Comparison of ENCODE assay signal across 12 cellular contexts in the genomic region with DNA sequence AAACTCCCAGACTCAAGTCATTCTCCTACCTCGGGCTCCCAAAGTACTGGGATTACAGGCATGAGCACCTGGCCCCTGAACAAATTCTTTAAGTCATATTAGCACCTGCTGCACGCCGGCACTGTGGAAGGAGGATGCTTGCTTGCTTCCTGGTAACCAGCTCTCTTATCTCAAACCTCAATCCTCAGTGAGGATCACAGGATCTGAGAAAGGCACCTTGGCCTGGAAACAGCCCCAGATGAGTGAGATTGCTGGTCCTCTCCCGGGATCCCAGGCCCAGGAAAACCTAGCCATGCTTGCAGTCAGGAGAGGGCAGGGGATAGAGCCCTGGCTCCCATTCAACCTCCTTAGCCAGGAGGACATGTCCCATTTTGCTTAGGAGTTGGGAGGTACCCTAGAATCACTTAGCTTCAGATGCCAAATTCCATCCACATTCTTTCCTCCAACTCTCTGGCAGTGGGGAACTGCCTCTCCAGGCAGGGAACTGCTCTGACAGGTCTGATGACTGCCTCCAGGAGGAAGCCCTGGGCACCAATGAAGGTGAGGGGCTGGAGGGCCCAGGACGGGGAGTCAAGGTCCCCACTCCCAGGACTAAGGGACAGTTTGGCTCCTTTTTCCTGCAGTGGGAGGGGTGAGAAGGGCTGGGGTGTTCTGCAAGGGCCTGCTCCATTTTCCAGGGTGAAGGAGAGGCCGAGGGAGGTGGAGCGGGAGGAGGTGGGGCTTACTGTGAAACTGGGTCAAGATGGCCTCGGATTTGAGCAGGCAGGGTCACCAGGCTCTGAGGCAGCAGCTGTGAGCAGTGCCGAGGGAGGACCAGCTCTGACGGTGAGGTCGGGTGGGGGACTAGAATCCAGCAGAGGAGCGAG. TPM values are rescaled to one million over a fixed set of nuclear protein-coding genes. Genes with fewer than 3 reads are reported as not detected.
DNase-seq lines count a peak whose midpoint lies in the region; ATAC-seq and TF ChIP-seq lines count a peak whose summit lies in the region.
"Had no signal": no experiment of that assay in that cellular context is flagged by ENCODE, and none has a peak within 500 bp of the region (broad histone marks: within the 10 kb centered on the region; RNA-seq: fewer than 3 reads in every experiment).

No MANE protein-coding gene starts in this region.

- CTCF ChIA-PET in activated CD4-positive, alpha-beta T cell treated with anti-CD3 and anti-CD28 coated beads for 36 hours (lab: Charles Lee): interaction anchor here (1.4 to 3.2 kb wide), 3 partner anchors 11 to 236 kb away, joined by 4 to 11 read pairs (median 4); no protein-coding TSS in a partner anchor

- H3K27ac ChIP-seq in esophagus squamous epithelium: peak overlapping the region; percentile 82 to 97 (median 92)
- H3K27ac ChIP-seq in mucosa of rectum (ENCODE audit: low read depth in 2 of 2, low read length in 2 of 2): peak overlapping the region; percentile 37 to 64
- H3K27ac ChIP-seq in thymus (ENCODE audit: low read depth): peak overlapping the region; percentile 61
- H3K27ac ChIP-seq: SK-N-MC had no signal

- intact Hi-C loops in esophagus squamous epithelium (cut with DNase I): no loop called here
- intact Hi-C loops in activated CD4-positive, alpha-beta T cell treated with anti-CD3 and anti-CD28 coated beads for 36 hours (cut with DNase I, micrococcal nuclease): no loop called here

- H3K27me3 ChIP-seq in adipocyte (replicated peaks; ENCODE audit: control insufficient read depth, insufficient read depth, low read length) (no peaks in the 10 kb centered on the region), esophagus squamous epithelium (no peaks in the 10 kb centered on the region), mucosa of rectum (ENCODE audit: control insufficient read depth in 2 of 2, insufficient read depth in 2 of 2, low read length in 2 of 2) (no peaks in the 10 kb centered on the region), thymus (ENCODE audit: control insufficient read depth, insufficient read depth) (no peaks in the 10 kb centered on the region)

- no peak for ATAC-seq in stimulated activated naive CD8-positive, alpha-beta T cell treated with anti-CD3 and anti-CD28 coated beads, Interleukin-15, amount 100 ng/mL, for 72 hours
- no peak for ATAC-seq in HG03196 (IDR thresholded peaks at IDR 0.05; ENCODE audit: unreplicated experiment)
- no peak for ATAC-seq in activated CD4-positive, alpha-beta T cell treated with anti-CD3 and anti-CD28 coated beads for 36 hours

- H3K9me3 Mint-ChIP-seq in stimulated activated naive CD8-positive, alpha-beta T cell treated with anti-CD3 and anti-CD28 coated beads, Interleukin-15, amount 100 ng/mL, for 72 hours: no peaks in the 10 kb centered on the region
- no peaks in the 10 kb centered on the region for H3K9me3 Mint-ChIP-seq in activated CD4-positive, alpha-beta T cell treated with anti-CD3 and anti-CD28 coated beads for 36 hours (ENCODE audit: low read depth)

- H3K4me3 ChIP-seq in adipocyte (ENCODE audit: low read length) (no peak overlapping the region), esophagus squamous epithelium (peak overlapping the region in 2 of 4 donors; percentile 7 to 32), mucosa of rectum (ENCODE audit: low read length in 2 of 2) (no peak overlapping the region), thymus (ENCODE audit: low read length) (no peak overlapping the region)
- H3K4me3 ChIP-seq: SK-N-MC had no signal

- POLR2A ChIA-PET in activated CD4-positive, alpha-beta T cell treated with anti-CD3 and anti-CD28 coated beads for 36 hours (lab: Charles Lee): no interaction called here

- WGBS in esophagus squamous epithelium, 2 donors: 31 to 37% methylated on average over 2 to 4 of the region's 12 CpGs
- 93% methylated on average over 12 of the region's 12 CpGs for WGBS in thymus

- peaks cover 9% of the 10 kb centered on the region for H3K36me3 Mint-ChIP-seq in activated CD4-positive, alpha-beta T cell treated with anti-CD3 and anti-CD28 coated beads for 36 hours (ENCODE audit: low read depth)

- H3K9ac ChIP-seq in adipocyte (ENCODE audit: low read length) (peak overlapping the region; percentile 69), mucosa of rectum (ENCODE audit: low read depth in 1 of 2, low read length in 2 of 2) (no peak overlapping the region)

- no peak for TF ChIP-seq POLR2A in esophagus squamous epithelium (IDR thresholded peaks at IDR 0.05)

- H3K36me3 ChIP-seq in adipocyte (ENCODE audit: control insufficient read depth, insufficient read depth, low read length, severe bottlenecking) (peaks cover 25% of the 10 kb centered on the region), esophagus squamous epithelium (peaks cover 10 to 52% (median 20%) of the 10 kb centered on the region in 3 donors), mucosa of rectum (ENCODE audit: control insufficient read depth in 2 of 2, insufficient read depth in 2 of 2, low read length in 2 of 2) (peaks cover 7 to 32% of the 10 kb centered on the region in 2 donors), thymus (ENCODE audit: control insufficient read depth, insufficient read depth) (peaks cover 34% of the 10 kb centered on the region)

- no peaks in the 10 kb centered on the region for H3K27me3 Mint-ChIP-seq in stimulated activated naive CD8-positive, alpha-beta T cell treated with anti-CD3 and anti-CD28 coated beads, Interleukin-15, amount 100 ng/mL, for 72 hours
- H3K27me3 Mint-ChIP-seq in activated CD4-positive, alpha-beta T cell treated with anti-CD3 and anti-CD28 coated beads for 36 hours: no peaks in the 10 kb centered on the region

- no peak for DNase-seq in adipocyte (ENCODE audit: low read depth)
- no peak for DNase-seq in esophagus squamous epithelium (lab: John Stamatoyannopoulos, UW)
- DNase-seq in SHP77 treated with DMSO at 0.1 percent for 48 hours (lab: John Stamatoyannopoulos, UW): no peak
- DNase-seq in stimulated activated naive CD8-positive, alpha-beta T cell treated with anti-CD3 and anti-CD28 coated beads, Interleukin-15, amount 100 ng/mL, for 72 hours: no peak
- DNase-seq in activated CD4-positive, alpha-beta T cell treated with anti-CD3 and anti-CD28 coated beads for 36 hours: no peak
- DNase-seq: activated CD8-positive, alpha-beta memory T cell treated with anti-CD3 and anti-CD28 coated beads, Interleukin-2, amount 50 U/mL, for 48 hours; NCI-H146 had no signal

- H3K4me3 Mint-ChIP-seq in stimulated activated naive CD8-positive, alpha-beta T cell treated with anti-CD3 and anti-CD28 coated beads, Interleukin-15, amount 100 ng/mL, for 72 hours: no peak overlapping the region
- no peak overlapping the region for H3K4me3 Mint-ChIP-seq in activated CD4-positive, alpha-beta T cell treated with anti-CD3 and anti-CD28 coated beads for 36 hours

- H3K4me1 ChIP-seq in adipocyte (ENCODE audit: control insufficient read depth, insufficient read depth, low read length): peaks cover 18% of the 10 kb centered on the region
- peaks cover 37 to 68% (median 50%) of the 10 kb centered on the region in 3 donors for H3K4me1 ChIP-seq in esophagus squamous epithelium
- H3K4me1 ChIP-seq in mucosa of rectum (ENCODE audit: control insufficient read depth in 2 of 2, insufficient read depth in 2 of 2, low read length in 2 of 2): peaks cover 5 to 9% of the 10 kb centered on the region in 2 donors
- no peaks in the 10 kb centered on the region for H3K4me1 ChIP-seq in thymus (ENCODE audit: control insufficient read depth, insufficient read depth, low read length)

- H3K27ac Mint-ChIP-seq in stimulated activated naive CD8-positive, alpha-beta T cell treated with anti-CD3 and anti-CD28 coated beads, Interleukin-15, amount 100 ng/mL, for 72 hours: no peak overlapping the region
- no peak overlapping the region for H3K27ac Mint-ChIP-seq in activated CD4-positive, alpha-beta T cell treated with anti-CD3 and anti-CD28 coated beads for 36 hours

- H3K9me3 ChIP-seq in adipocyte (ENCODE audit: control insufficient read depth, low read length): no peaks in the 10 kb centered on the region
- H3K9me3 ChIP-seq in esophagus squamous epithelium: no peaks in the 10 kb centered on the region
- H3K9me3 ChIP-seq in mucosa of rectum (ENCODE audit: control insufficient read depth in 2 of 2, low read length in 2 of 2): no peaks in the 10 kb centered on the region
- no peaks in the 10 kb centered on the region for H3K9me3 ChIP-seq in thymus (ENCODE audit: control insufficient read depth)

- no peaks in the 10 kb centered on the region for H3K4me1 Mint-ChIP-seq in stimulated activated naive CD8-positive, alpha-beta T cell treated with anti-CD3 and anti-CD28 coated beads, Interleukin-15, amount 100 ng/mL, for 72 hours
- H3K4me1 Mint-ChIP-seq in activated CD4-positive, alpha-beta T cell treated with anti-CD3 and anti-CD28 coated beads for 36 hours: no peaks in the 10 kb centered on the region

- no peak for TF ChIP-seq CTCF in esophagus squamous epithelium (IDR thresholded peaks at IDR 0.05)

RNA-seq across cellular contexts. Expression of gene GPR37L1, which starts 9.5 kb away (rescaled TPM):
- total RNA-seq in esophagus squamous epithelium: under 1 TPM in 1 of 4 donors, not detected in 3; 0.09 TPM
- 0.09 TPM for polyA plus RNA-seq in thymus
- total RNA-seq in activated CD4-positive, alpha-beta T cell treated with anti-CD3 and anti-CD28 coated beads for 36 hours: not detected
- total RNA-seq: endothelial cell of umbilical vein had no signal
- polyA plus RNA-seq: endothelial cell of umbilical vein had no signal

RNA-seq across cellular contexts. Expression of gene ARL8A, which starts 12.3 kb away (rescaled TPM):
- total RNA-seq in esophagus squamous epithelium: 10 to 100 TPM; 21.2 to 31.3 (median 23.1) TPM
- 29.5 TPM for polyA plus RNA-seq in thymus
- 10 to 100 TPM; 32.3 to 51.7 TPM for total RNA-seq in activated CD4-positive, alpha-beta T cell treated with anti-CD3 and anti-CD28 coated beads for 36 hours

RNA-seq across cellular contexts. Expression of gene PTPN7, which starts 28.2 kb away (rescaled TPM):
- total RNA-seq in esophagus squamous epithelium: 1 to 10 TPM; 1.9 to 5.5 (median 3.1) TPM
- 75.2 TPM for polyA plus RNA-seq in thymus
- 100 to 1,000 TPM; 188 to 221 TPM for total RNA-seq in activated CD4-positive, alpha-beta T cell treated with anti-CD3 and anti-CD28 coated beads for 36 hours

Comparison
In these comparisons a context has a peak if more than half of its experiments do, and no peak if none do; other contexts are left out.
1. RNA of gene PTPN7, which starts 28.2 kb away (total RNA-seq): 188 to 221 TPM in activated CD4-positive, alpha-beta T cell treated with anti-CD3 and anti-CD28 coated beads for 36 hours; 1.9 to 5.5 TPM in esophagus squamous epithelium; every median in the first group is over 10 times any median in the second.
2. Peak in every context shown above with its lines, with median percentiles within 50 percentile points of each other: H3K27ac ChIP-seq.